In the genomic region with DNA sequence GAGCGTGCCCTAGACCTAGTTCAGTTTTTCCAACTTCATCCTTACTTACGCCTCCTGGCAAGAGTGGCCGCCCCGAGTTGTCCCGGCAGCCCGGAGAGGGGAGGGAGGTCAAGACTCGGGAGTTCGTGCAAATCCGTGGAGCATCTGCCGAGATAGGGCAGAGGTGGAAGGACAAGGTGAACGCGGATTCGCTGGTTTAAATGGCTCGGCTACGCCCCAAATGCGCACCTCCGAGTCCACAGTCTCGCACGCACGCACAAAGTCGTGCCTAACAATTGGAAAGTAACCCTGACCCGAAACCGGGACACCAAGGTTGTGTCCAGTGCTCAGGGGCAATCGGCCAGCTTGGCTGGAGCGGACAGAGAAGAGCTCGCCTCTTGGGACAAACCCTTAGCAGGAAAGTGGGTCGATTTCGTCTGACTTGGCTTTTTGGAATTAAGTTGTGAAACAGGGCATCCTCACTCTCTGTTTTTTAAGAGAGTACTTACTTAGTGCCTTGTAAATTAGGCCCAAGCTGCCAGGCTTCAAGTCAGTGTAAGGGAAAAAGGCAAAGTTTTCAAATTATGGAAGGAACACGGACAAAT, we compare ENCODE assay signal across 8 cellular contexts. TPM values are rescaled to one million over a fixed set of nuclear protein-coding genes. Genes with fewer than 3 reads are reported as not detected.
DNase-seq lines count a peak whose midpoint lies in the region; ATAC-seq lines count a peak whose summit lies in the region.

No MANE protein-coding gene starts in this region.

- peak; percentile 59 to 66 for DNase-seq in NCI-H524 (lab: John Stamatoyannopoulos, UW)
- DNase-seq in NCI-H524 treated with DMSO at 0.1 percent for 48 hours (lab: John Stamatoyannopoulos, UW), result no peak
- DNase-seq in H7, result peak; percentile 28
- peak; percentile 90 to 92 for DNase-seq in Kasumi-1 (lab: John Stamatoyannopoulos, UW)
- DNase-seq in activated CD8-positive, alpha-beta T cell treated with anti-CD3 and anti-CD28 coated beads, Interleukin-2, amount 10 ng/mL, durations not matched to agents 7 days and 5 days, result no peak
- DNase-seq in Right ventricle myocardium superior, result peak; percentile 84
- no peak for DNase-seq in NAMALWA (ENCODE audit: low spot score)

- H3K27me3 ChIP-seq in H7 (ENCODE audit: control insufficient read depth, insufficient read depth, low read length), result no peaks in the 10 kb centered on the region
- no peaks in the 10 kb centered on the region for H3K27me3 ChIP-seq in rectal smooth muscle tissue (ENCODE audit: control insufficient read depth, insufficient read depth, low read length)

- POLR2A ChIA-PET in activated CD8-positive, alpha-beta T cell treated with anti-CD3 and anti-CD28 coated beads, Interleukin-2, amount 10 ng/mL, durations not matched to agents 7 days and 5 days (lab: Charles Lee), result no interaction called here

- H3K36me3 ChIP-seq in H7 (replicated peaks; ENCODE audit: control insufficient read depth, insufficient read depth, low read length) (peaks cover 1% of the 10 kb centered on the region; the same call in 1 of the 2 replicates), rectal smooth muscle tissue (ENCODE audit: control insufficient read depth, insufficient read depth, low read length) (no peaks in the 10 kb centered on the region)

- peak overlapping the region; percentile 70 for H3K4me3 ChIP-seq in H7 (ENCODE audit: insufficient read depth, low read depth, low read length)
- H3K4me3 ChIP-seq in rectal smooth muscle tissue (ENCODE audit: low read length), result peak overlapping the region; percentile 93

- peaks cover 13% of the 10 kb centered on the region for H3K4me1 ChIP-seq in rectal smooth muscle tissue (ENCODE audit: control insufficient read depth, insufficient read depth, low read length)

- H3K27ac ChIP-seq in rectal smooth muscle tissue (ENCODE audit: low read depth, low read length), result peak overlapping the region; percentile 97

- peak overlapping the region; percentile 94 for H3K27ac Mint-ChIP-seq in activated CD8-positive, alpha-beta T cell treated with anti-CD3 and anti-CD28 coated beads, Interleukin-2, amount 10 ng/mL, durations not matched to agents 7 days and 5 days

- CTCF ChIA-PET in activated CD8-positive, alpha-beta T cell treated with anti-CD3 and anti-CD28 coated beads, Interleukin-2, amount 10 ng/mL, durations not matched to agents 7 days and 5 days (lab: Charles Lee), result no interaction called here

- H3K4me1 Mint-ChIP-seq in activated CD8-positive, alpha-beta T cell treated with anti-CD3 and anti-CD28 coated beads, Interleukin-2, amount 10 ng/mL, durations not matched to agents 7 days and 5 days (ENCODE audit: low read depth), result peaks cover 29% of the 10 kb centered on the region

- peak overlapping the region; percentile 88 for H3K4me3 Mint-ChIP-seq in activated CD8-positive, alpha-beta T cell treated with anti-CD3 and anti-CD28 coated beads, Interleukin-2, amount 10 ng/mL, durations not matched to agents 7 days and 5 days

- no peaks in the 10 kb centered on the region for H3K9me3 Mint-ChIP-seq in activated CD8-positive, alpha-beta T cell treated with anti-CD3 and anti-CD28 coated beads, Interleukin-2, amount 10 ng/mL, durations not matched to agents 7 days and 5 days (ENCODE audit: insufficient read depth)

- peaks cover 20% of the 10 kb centered on the region for H3K36me3 Mint-ChIP-seq in activated CD8-positive, alpha-beta T cell treated with anti-CD3 and anti-CD28 coated beads, Interleukin-2, amount 10 ng/mL, durations not matched to agents 7 days and 5 days (ENCODE audit: low read depth)

- H3K27me3 Mint-ChIP-seq in activated CD8-positive, alpha-beta T cell treated with anti-CD3 and anti-CD28 coated beads, Interleukin-2, amount 10 ng/mL, durations not matched to agents 7 days and 5 days (ENCODE audit: low read depth), result no peaks in the 10 kb centered on the region

- H3K9ac ChIP-seq in rectal smooth muscle tissue (ENCODE audit: low read length), result peak overlapping the region; percentile 89

- ATAC-seq in activated CD8-positive, alpha-beta T cell treated with anti-CD3 and anti-CD28 coated beads, Interleukin-2, amount 10 ng/mL, durations not matched to agents 7 days and 5 days, result peak; percentile 61
- peak; percentile 45 for ATAC-seq in Right ventricle myocardium superior (ENCODE audit: poor library complexity)

- intact Hi-C loops in Right ventricle myocardium superior (cut with DNase I), result loop anchor here (10.0 kb wide), 1 partner anchor 134 kb away; the partner anchor contains the start of gene TAF4B

RNA-seq across cellular contexts. Expression of gene SS18, which starts 0.7 kb away (rescaled TPM):
- total RNA-seq in H7 (2014; rRNA removed; shearing (Covaris generic)), result 97.6 and 112 TPM in 2 replicates
- total RNA-seq in activated CD8-positive, alpha-beta T cell treated with anti-CD3 and anti-CD28 coated beads, Interleukin-2, amount 10 ng/mL, durations not matched to agents 7 days and 5 days, result 10 to 100 TPM; 59.3 to 64.5 TPM
- 23.5 TPM for total RNA-seq in Right ventricle myocardium superior

RNA-seq across cellular contexts. Expression of gene PSMA8, which starts 42.5 kb away (rescaled TPM):
- total RNA-seq in H7 (2014; rRNA removed; shearing (Covaris generic)), result not detected in 2 replicates
- 1 to 10 TPM; 1.2 TPM for total RNA-seq in activated CD8-positive, alpha-beta T cell treated with anti-CD3 and anti-CD28 coated beads, Interleukin-2, amount 10 ng/mL, durations not matched to agents 7 days and 5 days
- total RNA-seq in Right ventricle myocardium superior, result 0.48 TPM

Comparison
In these comparisons a context has a peak if more than half of its experiments do, and no peak if none do; other contexts are left out.
1. DNase-seq: peak in NCI-H524 (2 of 2), H7 (single experiment), Kasumi-1 (2 of 2) and Right ventricle myocardium superior (single experiment); none in NCI-H524 treated with DMSO at 0.1 percent for 48 hours (single experiment), activated CD8-positive, alpha-beta T cell treated with anti-CD3 and anti-CD28 coated beads, Interleukin-2, amount 10 ng/mL, durations not matched to agents 7 days and 5 days (single experiment) and NAMALWA (single experiment).